Comparison of ENCODE assay signal across 8 cellular contexts in the genomic region with DNA sequence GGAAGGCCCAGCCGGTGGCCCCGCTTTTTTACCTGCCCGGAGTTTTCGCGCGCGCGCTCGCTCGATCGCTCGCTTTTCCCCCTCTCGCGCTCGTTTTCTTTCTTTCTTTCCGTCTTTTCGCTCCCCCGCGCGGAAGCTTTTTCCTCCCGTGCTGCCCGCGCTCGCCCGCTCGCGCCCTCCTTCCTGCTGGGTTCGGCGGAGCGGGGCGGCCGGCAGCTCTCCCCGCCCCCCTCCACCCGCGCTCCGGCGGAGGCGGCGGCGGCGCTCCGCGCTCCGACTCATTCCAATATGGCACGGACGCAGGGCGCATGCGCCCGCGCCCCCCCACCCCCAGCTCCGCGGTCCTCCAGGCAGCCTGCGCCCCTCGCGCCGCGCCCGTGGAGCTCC. TPM values are rescaled to one million over a fixed set of nuclear protein-coding genes. Genes with fewer than 3 reads are reported as not detected.
DNase-seq lines count a peak whose midpoint lies in the region; ATAC-seq and TF ChIP-seq lines count a peak whose summit lies in the region.

TSS of gene SFMBT1 (minus strand) at position 290 of the 387 bp plus-strand sequence. CDS start 76,945 bp downstream, outside the sequence.

- peak within 1 kb of the TSS; percentile 55 for H3K4me3 ChIP-seq in BE2C (ENCODE audit: low read depth, low read length)

- no peaks in the 10 kb centered on the region for H3K36me3 ChIP-seq in BE2C

- no peaks in the 10 kb centered on the region for H3K4me1 ChIP-seq in BE2C

- ATAC-seq in GM19025 (IDR thresholded peaks at IDR 0.05; ENCODE audit: low read depth, unreplicated experiment) (peak; percentile 48), HG03354 (IDR thresholded peaks at IDR 0.05; ENCODE audit: poor library complexity, severe bottlenecking, unreplicated experiment) (peak; percentile 57), omental fat pad (ENCODE audit: low FRiP score) (peak; percentile 78)

- peak; percentile 61 for DNase-seq in BE2C
- peak; percentile 84 for DNase-seq in RPMI8226
- peak; percentile 78 for DNase-seq in activated naive CD4-positive, alpha-beta T cell treated with Interleukin-2 at 50 U/mL for 16 hours
- peak; percentile 81 for DNase-seq in glomerular visceral epithelial cell (ENCODE audit: extremely low spot score)
- no peak for DNase-seq in omental fat pad (ENCODE audit: low spot score)

- H3K27ac ChIP-seq in temporal lobe (ENCODE audit: low read depth, low read length): peak within 1 kb of the TSS; percentile 88

- H3K27me3 ChIP-seq in BE2C: peaks cover 14% of the 10 kb centered on the region

- no peaks in the 10 kb centered on the region for H3K9me3 ChIP-seq in BE2C

- TF ChIP-seq CTCF in BE2C (IDR thresholded peaks at IDR 0.05; ENCODE audit: low read depth, low read length) (no peak), omental fat pad (IDR thresholded peaks at IDR 0.05) (no peak)

RNA-seq across cellular contexts. Expression of gene SFMBT1, which starts in this region (rescaled TPM):
- polyA plus RNA-seq in BE2C (2012; ENCODE audit: insufficient read depth, insufficient read length, low read depth): 1.6 TPM
- total RNA-seq in omental fat pad (10 to 100 TPM in 1 of 4 donors, 1 to 10 TPM in 3; 6.5 to 15.3 (median 8.7) TPM), temporal lobe (16.7 TPM)
